ENCODE assay signal across 1 cellular context in the genomic region with DNA sequence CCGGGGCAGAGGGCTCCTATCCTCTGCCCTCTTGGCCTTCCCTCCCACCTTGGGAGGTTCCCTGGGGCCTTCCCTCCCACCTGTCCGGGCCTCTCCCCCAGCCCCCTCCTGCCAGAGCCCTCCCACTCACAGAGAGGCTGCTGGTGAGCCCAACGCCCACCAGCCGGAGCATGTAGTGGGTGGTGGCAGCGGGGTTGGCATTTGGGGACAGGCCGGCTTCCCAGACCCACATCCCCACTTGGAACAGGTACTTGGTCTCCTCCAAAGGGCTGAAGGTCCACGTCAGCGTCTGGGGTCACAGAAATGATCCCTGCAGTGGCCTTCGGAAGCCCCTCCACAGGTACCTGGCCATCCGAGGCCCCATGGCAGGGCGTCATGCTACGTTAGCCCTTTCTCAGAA.
TF ChIP-seq lines count a peak whose summit lies in the region.

No MANE protein-coding gene starts in this region.

TF ChIP-seq in WTC11, 78 proteins besides CTCF, POLR2A, EP300 and RAD21 (continued from another document):
- TF ChIP-seq ZNF232 (CRISPR knock-in tag; IDR thresholded peaks at IDR 0.05) (no peak), NFATC4 (CRISPR knock-in tag; IDR thresholded peaks at IDR 0.05) (no peak)
- TF ChIP-seq, protein P1, sequence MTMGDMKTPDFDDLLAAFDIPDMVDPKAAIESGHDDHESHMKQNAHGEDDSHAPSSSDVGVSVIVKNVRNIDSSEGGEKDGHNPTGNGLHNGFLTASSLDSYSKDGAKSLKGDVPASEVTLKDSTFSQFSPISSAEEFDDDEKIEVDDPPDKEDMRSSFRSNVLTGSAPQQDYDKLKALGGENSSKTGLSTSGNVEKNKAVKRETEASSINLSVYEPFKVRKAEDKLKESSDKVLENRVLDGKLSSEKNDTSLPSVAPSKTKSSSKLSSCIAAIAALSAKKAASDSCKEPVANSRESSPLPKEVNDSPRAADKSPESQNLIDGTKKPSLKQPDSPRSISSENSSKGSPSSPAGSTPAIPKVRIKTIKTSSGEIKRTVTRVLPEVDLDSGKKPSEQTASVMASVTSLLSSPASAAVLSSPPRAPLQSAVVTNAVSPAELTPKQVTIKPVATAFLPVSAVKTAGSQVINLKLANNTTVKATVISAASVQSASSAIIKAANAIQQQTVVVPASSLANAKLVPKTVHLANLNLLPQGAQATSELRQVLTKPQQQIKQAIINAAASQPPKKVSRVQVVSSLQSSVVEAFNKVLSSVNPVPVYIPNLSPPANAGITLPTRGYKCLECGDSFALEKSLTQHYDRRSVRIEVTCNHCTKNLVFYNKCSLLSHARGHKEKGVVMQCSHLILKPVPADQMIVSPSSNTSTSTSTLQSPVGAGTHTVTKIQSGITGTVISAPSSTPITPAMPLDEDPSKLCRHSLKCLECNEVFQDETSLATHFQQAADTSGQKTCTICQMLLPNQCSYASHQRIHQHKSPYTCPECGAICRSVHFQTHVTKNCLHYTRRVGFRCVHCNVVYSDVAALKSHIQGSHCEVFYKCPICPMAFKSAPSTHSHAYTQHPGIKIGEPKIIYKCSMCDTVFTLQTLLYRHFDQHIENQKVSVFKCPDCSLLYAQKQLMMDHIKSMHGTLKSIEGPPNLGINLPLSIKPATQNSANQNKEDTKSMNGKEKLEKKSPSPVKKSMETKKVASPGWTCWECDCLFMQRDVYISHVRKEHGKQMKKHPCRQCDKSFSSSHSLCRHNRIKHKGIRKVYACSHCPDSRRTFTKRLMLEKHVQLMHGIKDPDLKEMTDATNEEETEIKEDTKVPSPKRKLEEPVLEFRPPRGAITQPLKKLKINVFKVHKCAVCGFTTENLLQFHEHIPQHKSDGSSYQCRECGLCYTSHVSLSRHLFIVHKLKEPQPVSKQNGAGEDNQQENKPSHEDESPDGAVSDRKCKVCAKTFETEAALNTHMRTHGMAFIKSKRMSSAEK (CRISPR knock-in tag; IDR thresholded peaks at IDR 0.05; ENCODE audit: borderline replicate concordance): no peak
